ENCODE assay signal across 30 cellular contexts in the genomic region with DNA sequence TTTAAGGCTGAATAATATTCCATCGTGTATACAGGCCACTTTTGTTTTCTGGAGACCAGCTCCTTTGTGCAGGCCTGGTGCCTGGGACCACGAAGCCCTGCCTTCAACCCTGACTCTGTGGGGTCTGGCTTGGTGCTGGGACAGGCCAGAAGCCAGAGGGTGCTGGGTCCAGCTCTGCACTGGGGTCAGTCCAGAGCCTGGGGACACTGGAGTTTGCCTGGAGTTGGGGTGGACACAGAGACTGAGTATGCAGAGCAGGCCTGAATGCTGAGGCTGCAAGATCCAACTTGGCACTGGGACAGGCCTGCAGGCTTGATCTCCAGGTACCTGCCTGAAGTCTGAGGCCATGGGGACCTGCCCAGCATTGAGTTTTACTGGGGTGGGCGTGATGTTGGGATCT.
"Had no signal": no experiment of that assay in that cellular context is flagged by ENCODE, and none has a peak within 500 bp of the region (broad histone marks: within the 10 kb centered on the region; RNA-seq: fewer than 3 reads in every experiment).

No MANE protein-coding gene starts in this region.

- H3K4me3 ChIP-seq: adrenal gland, breast epithelium, cardiac muscle cell, colonic mucosa, esophagus squamous epithelium had no signal

- H3K27me3 Mint-ChIP-seq: activated CD4-positive, alpha-beta memory T cell treated with anti-CD3 and anti-CD28 coated beads for 36 hours; activated CD4-positive, alpha-beta T cell treated with anti-CD3 and anti-CD28 coated beads for 36 hours; activated CD4-positive, alpha-beta T cell treated with anti-CD3 and anti-CD28 coated beads, Interleukin-2, amount 10 ng/mL, durations not matched to agents 24 days and 14 days; activated CD8-positive, alpha-beta memory T cell treated with anti-CD3 and anti-CD28 coated beads, Interleukin-2, amount 10 ng/mL, durations not matched to agents 7 days and 5 days; activated naive CD4-positive, alpha-beta T cell treated with anti-CD3 and anti-CD28 coated beads, Interleukin-2, amount 50 U/mL, for 24 hours; activated naive CD8-positive, alpha-beta T cell treated with anti-CD3 and anti-CD28 coated beads for 36 hours; activated naive CD8-positive, alpha-beta T cell treated with anti-CD3 and anti-CD28 coated beads, Interleukin-2, amount 50 U/mL, for 24 hours; effector memory CD8-positive, alpha-beta T cell had no signal

- H3K27ac Mint-ChIP-seq: activated CD4-positive, alpha-beta memory T cell treated with anti-CD3 and anti-CD28 coated beads for 36 hours; activated CD4-positive, alpha-beta T cell treated with anti-CD3 and anti-CD28 coated beads for 36 hours; activated CD4-positive, alpha-beta T cell treated with anti-CD3 and anti-CD28 coated beads, Interleukin-2, amount 10 ng/mL, durations not matched to agents 24 days and 14 days; activated CD8-positive, alpha-beta memory T cell treated with anti-CD3 and anti-CD28 coated beads, Interleukin-2, amount 10 ng/mL, durations not matched to agents 7 days and 5 days; activated CD8-positive, alpha-beta T cell treated with anti-CD3 and anti-CD28 coated beads, Interleukin-2, amount 10 ng/mL, durations not matched to agents 7 days and 5 days; activated naive CD4-positive, alpha-beta T cell treated with anti-CD3 and anti-CD28 coated beads for 36 hours; activated naive CD4-positive, alpha-beta T cell treated with anti-CD3 and anti-CD28 coated beads, Interleukin-2, amount 50 U/mL, for 24 hours; activated naive CD8-positive, alpha-beta T cell treated with anti-CD3 and anti-CD28 coated beads for 36 hours; activated naive CD8-positive, alpha-beta T cell treated with anti-CD3 and anti-CD28 coated beads, Interleukin-2, amount 50 U/mL, for 24 hours; activated T-helper 1 cell treated with anti-CD3 and anti-CD28 coated beads, Interleukin-12 subunit alpha, Interleukin-12 subunit beta, Interleukin-2, Interleukin-4 antibody, amounts not matched to agents 30 ng/mL and 10 ng/mL and 1 ng/mL, durations not matched to agents 14 hours and 24 hours and 36 hours; activated T-helper 2 cell treated with anti-CD3 and anti-CD28 coated beads, Interferon-gamma antibody, Interleukin-2, Interleukin-4, amounts not matched to agents 10 μg/mL and 5 μg/mL and 100 μg/mL, durations not matched to agents 14 hours and 24 hours and 36 hours; brain; effector memory CD8-positive, alpha-beta T cell had no signal

- H3K4me3 Mint-ChIP-seq: activated CD4-positive, alpha-beta memory T cell treated with anti-CD3 and anti-CD28 coated beads for 36 hours; activated CD4-positive, alpha-beta T cell treated with anti-CD3 and anti-CD28 coated beads for 36 hours; activated CD4-positive, alpha-beta T cell treated with anti-CD3 and anti-CD28 coated beads, Interleukin-2, amount 10 ng/mL, durations not matched to agents 24 days and 14 days; activated CD8-positive, alpha-beta memory T cell treated with anti-CD3 and anti-CD28 coated beads, Interleukin-2, amount 10 ng/mL, durations not matched to agents 7 days and 5 days; activated CD8-positive, alpha-beta T cell treated with anti-CD3 and anti-CD28 coated beads, Interleukin-2, amount 10 ng/mL, durations not matched to agents 7 days and 5 days; activated naive CD4-positive, alpha-beta T cell treated with anti-CD3 and anti-CD28 coated beads for 36 hours; activated naive CD4-positive, alpha-beta T cell treated with anti-CD3 and anti-CD28 coated beads, Interleukin-2, amount 50 U/mL, for 24 hours; activated naive CD8-positive, alpha-beta T cell treated with anti-CD3 and anti-CD28 coated beads for 36 hours; activated naive CD8-positive, alpha-beta T cell treated with anti-CD3 and anti-CD28 coated beads, Interleukin-2, amount 50 U/mL, for 24 hours; activated T-helper 1 cell treated with anti-CD3 and anti-CD28 coated beads, Interleukin-12 subunit alpha, Interleukin-12 subunit beta, Interleukin-2, Interleukin-4 antibody, amounts not matched to agents 30 ng/mL and 10 ng/mL and 1 ng/mL, durations not matched to agents 14 hours and 24 hours and 36 hours; brain; effector memory CD8-positive, alpha-beta T cell had no signal

- H3K9me3 Mint-ChIP-seq: activated CD4-positive, alpha-beta T cell treated with anti-CD3 and anti-CD28 coated beads, Interleukin-2, amount 10 ng/mL, durations not matched to agents 24 days and 14 days; activated naive CD4-positive, alpha-beta T cell treated with anti-CD3 and anti-CD28 coated beads for 36 hours; activated T-helper 1 cell treated with anti-CD3 and anti-CD28 coated beads, Interleukin-12 subunit alpha, Interleukin-12 subunit beta, Interleukin-2, Interleukin-4 antibody, amounts not matched to agents 30 ng/mL and 10 ng/mL and 1 ng/mL, durations not matched to agents 14 hours and 24 hours and 36 hours had no signal

- H3K27me3 ChIP-seq: adrenal gland, breast epithelium, cardiac muscle cell, colonic mucosa, esophagus squamous epithelium had no signal

- H3K27ac ChIP-seq: adrenal gland, breast epithelium, cardiac muscle cell, colonic mucosa, epithelial cell of prostate, esophagus squamous epithelium had no signal

- H3K9me3 ChIP-seq: adrenal gland, breast epithelium, colonic mucosa had no signal

- DNase-seq: activated CD4-positive, alpha-beta memory T cell treated with anti-CD3 and anti-CD28 coated beads for 36 hours; activated CD4-positive, alpha-beta T cell treated with anti-CD3 and anti-CD28 coated beads for 36 hours; activated CD4-positive, alpha-beta T cell treated with anti-CD3 and anti-CD28 coated beads, Interleukin-2, amount 10 ng/mL, durations not matched to agents 24 days and 14 days; activated CD4-positive, CD25-positive, alpha-beta regulatory T cell; activated CD4-positive, CD25-positive, alpha-beta regulatory T cell treated with anti-CD3 and anti-CD28 coated beads, Interleukin-2, amount 50 U/mL, for 72 hours; activated CD8-positive, alpha-beta memory T cell treated with anti-CD3 and anti-CD28 coated beads, Interleukin-2, amount 10 ng/mL, durations not matched to agents 7 days and 5 days; activated CD8-positive, alpha-beta memory T cell treated with anti-CD3 and anti-CD28 coated beads, Interleukin-2, amount 50 U/mL, for 4 hours; activated CD8-positive, alpha-beta T cell treated with anti-CD3 and anti-CD28 coated beads, Interleukin-2, amount 10 ng/mL, durations not matched to agents 7 days and 5 days; activated effector memory CD4-positive, alpha-beta T cell treated with anti-CD3 and anti-CD28 coated beads, Interleukin-2, amount 50 U/mL, for 16 hours; activated naive CD4-positive, alpha-beta T cell treated with anti-CD3 and anti-CD28 coated beads for 36 hours; activated naive CD8-positive, alpha-beta T cell treated with anti-CD3 and anti-CD28 coated beads for 36 hours; activated naive CD8-positive, alpha-beta T cell treated with anti-CD3 and anti-CD28 coated beads, Interleukin-2, amount 50 U/mL, for 24 hours; activated T-cell treated with anti-CD3 and anti-CD28 coated beads, Interleukin-2, amount 50 U/mL, for 1 hour; activated T-cell treated with anti-CD3 and anti-CD28 coated beads, Interleukin-2, amount 50 U/mL, for 48 hours; adrenal gland; amygdala; central memory CD4-positive, alpha-beta T cell; cerebellar nuclear complex; colonic mucosa; effector memory CD8-positive, alpha-beta T cell; esophagus squamous epithelium; foreskin melanocyte; T-helper 2 cell had no signal

- ATAC-seq: activated CD4-positive, alpha-beta T cell treated with anti-CD3 and anti-CD28 coated beads for 36 hours; activated CD8-positive, alpha-beta memory T cell treated with anti-CD3 and anti-CD28 coated beads, Interleukin-2, amount 10 ng/mL, durations not matched to agents 7 days and 5 days; activated CD8-positive, alpha-beta T cell treated with anti-CD3 and anti-CD28 coated beads, Interleukin-2, amount 10 ng/mL, durations not matched to agents 7 days and 5 days; activated naive CD8-positive, alpha-beta T cell treated with anti-CD3 and anti-CD28 coated beads, Interleukin-2, amount 50 U/mL, for 24 hours; effector memory CD8-positive, alpha-beta T cell had no signal

- H3K4me1 Mint-ChIP-seq: activated CD4-positive, alpha-beta T cell treated with anti-CD3 and anti-CD28 coated beads for 36 hours; activated CD4-positive, alpha-beta T cell treated with anti-CD3 and anti-CD28 coated beads, Interleukin-2, amount 10 ng/mL, durations not matched to agents 24 days and 14 days; activated CD8-positive, alpha-beta memory T cell treated with anti-CD3 and anti-CD28 coated beads, Interleukin-2, amount 10 ng/mL, durations not matched to agents 7 days and 5 days; activated naive CD4-positive, alpha-beta T cell treated with anti-CD3 and anti-CD28 coated beads, Interleukin-2, amount 50 U/mL, for 24 hours; activated naive CD8-positive, alpha-beta T cell treated with anti-CD3 and anti-CD28 coated beads for 36 hours; activated naive CD8-positive, alpha-beta T cell treated with anti-CD3 and anti-CD28 coated beads, Interleukin-2, amount 50 U/mL, for 24 hours; brain had no signal

- H3K4me1 ChIP-seq: adrenal gland, breast epithelium, colonic mucosa, esophagus squamous epithelium had no signal

- H3K36me3 ChIP-seq: adrenal gland, breast epithelium, cardiac muscle cell, colonic mucosa, esophagus squamous epithelium had no signal

- H3K36me3 Mint-ChIP-seq: activated CD4-positive, alpha-beta memory T cell treated with anti-CD3 and anti-CD28 coated beads for 36 hours; activated CD8-positive, alpha-beta memory T cell treated with anti-CD3 and anti-CD28 coated beads, Interleukin-2, amount 10 ng/mL, durations not matched to agents 7 days and 5 days; activated naive CD4-positive, alpha-beta T cell treated with anti-CD3 and anti-CD28 coated beads, Interleukin-2, amount 50 U/mL, for 24 hours; activated naive CD8-positive, alpha-beta T cell treated with anti-CD3 and anti-CD28 coated beads for 36 hours; brain had no signal
